Comparison of ENCODE assay signal across 1 cellular context in the genomic region with DNA sequence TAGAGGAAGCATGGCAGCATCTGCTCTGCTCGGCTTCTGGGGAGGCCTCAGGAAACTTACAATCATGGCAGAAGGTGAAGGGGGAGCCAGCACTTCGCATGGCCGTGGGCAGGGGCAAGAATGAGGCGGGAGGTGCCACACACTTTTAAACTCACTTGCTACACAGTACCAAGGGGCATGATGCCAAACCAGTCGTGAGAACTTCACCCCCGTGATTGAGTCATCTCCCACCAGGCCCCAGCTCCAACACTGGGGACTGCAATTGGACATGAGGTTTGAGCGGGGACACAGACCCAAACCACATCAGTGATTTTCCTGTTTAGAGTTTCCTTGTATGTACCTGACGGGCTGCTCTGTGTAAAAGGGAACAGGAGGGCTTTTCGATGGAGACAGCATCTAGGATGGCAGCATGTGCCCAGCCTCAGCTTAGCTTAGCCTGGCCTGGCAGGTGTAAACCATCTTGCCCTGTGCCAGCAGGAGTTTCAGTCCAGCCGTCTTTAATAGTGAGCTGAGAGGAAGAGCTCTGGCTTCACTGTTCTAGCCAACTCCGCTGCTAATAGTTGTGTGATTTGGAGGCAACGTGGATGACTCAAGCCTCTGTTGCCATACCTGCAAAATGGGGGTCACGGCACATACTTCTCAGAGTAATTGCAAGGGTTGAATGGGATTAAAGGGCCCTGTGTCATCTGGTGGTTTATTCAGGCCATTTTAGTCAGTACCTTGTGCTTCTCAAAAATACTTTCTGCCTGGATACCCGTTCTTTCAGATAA.
TF ChIP-seq lines count a peak whose summit lies in the region.

No MANE protein-coding gene starts in this region.

TF ChIP-seq in HepG2, 621 proteins besides CTCF, POLR2A, EP300 and RAD21 (continued from another document):
- no peak for TF ChIP-seq SOX6 (IDR thresholded peaks at IDR 0.05)
- no peak for TF ChIP-seq SOX6 (CRISPR knock-in tag; IDR thresholded peaks at IDR 0.05)
- TF ChIP-seq, protein P1, sequence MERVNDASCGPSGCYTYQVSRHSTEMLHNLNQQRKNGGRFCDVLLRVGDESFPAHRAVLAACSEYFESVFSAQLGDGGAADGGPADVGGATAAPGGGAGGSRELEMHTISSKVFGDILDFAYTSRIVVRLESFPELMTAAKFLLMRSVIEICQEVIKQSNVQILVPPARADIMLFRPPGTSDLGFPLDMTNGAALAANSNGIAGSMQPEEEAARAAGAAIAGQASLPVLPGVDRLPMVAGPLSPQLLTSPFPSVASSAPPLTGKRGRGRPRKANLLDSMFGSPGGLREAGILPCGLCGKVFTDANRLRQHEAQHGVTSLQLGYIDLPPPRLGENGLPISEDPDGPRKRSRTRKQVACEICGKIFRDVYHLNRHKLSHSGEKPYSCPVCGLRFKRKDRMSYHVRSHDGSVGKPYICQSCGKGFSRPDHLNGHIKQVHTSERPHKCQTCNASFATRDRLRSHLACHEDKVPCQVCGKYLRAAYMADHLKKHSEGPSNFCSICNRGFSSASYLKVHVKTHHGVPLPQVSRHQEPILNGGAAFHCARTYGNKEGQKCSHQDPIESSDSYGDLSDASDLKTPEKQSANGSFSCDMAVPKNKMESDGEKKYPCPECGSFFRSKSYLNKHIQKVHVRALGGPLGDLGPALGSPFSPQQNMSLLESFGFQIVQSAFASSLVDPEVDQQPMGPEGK (CRISPR knock-in tag; IDR thresholded peaks at IDR 0.05): no peak
